ENCODE assay signal across 12 cellular contexts in the genomic region with DNA sequence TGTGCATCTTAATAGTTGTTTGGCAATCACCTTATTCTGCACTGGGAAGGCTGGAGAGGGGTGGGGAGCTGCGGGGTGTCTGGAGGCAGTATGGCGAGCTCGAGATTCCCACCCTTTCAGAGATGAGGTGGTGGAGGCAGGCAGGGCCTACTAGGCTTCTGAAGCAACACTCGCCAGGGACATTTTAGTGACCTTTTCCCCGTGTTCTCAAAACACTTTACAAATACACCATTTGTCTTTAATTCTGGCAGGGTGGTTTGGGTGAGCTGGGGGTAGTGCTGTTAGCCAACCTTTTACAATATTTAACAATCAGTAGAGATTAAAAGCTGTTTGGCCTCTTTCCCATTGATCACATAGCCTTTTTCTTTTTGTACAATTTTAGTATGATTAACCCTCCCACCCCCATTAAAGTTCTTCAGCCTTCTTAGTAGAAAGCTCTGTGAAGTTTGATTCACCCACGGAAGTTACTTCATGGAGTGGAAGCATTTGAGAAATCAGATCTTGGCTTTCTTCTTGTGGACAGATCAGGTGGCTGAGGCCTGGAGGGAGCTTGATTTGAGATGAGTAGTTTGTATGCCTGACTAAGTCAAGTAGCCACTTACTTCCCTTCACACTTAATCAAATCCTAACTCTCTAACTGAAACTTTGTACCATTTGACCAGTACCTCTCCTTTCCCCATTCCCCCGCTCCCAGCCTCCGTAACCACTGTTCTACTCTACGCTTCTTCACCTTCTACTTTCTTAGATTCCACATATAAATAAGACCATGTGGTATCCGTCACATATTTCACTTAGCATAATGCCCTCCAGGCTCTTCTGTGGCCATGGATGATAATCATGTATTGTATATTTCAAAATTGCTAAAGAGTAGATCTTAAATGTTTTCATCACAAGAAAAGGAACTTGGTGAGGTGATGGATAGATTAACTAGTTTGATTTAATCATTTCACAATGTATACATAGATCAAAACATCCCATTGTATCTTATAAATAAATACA. TPM values are rescaled to one million over a fixed set of nuclear protein-coding genes. Genes with fewer than 3 reads are reported as not detected.
A peak's percentile ranks its signal among the peaks of the same experiment; 100 is the strongest.
DNase-seq lines count a peak whose midpoint lies in the region; ATAC-seq and TF ChIP-seq lines count a peak whose summit lies in the region.
"Had no signal": no experiment of that assay in that cellular context is flagged by ENCODE, and none has a peak within 500 bp of the region (broad histone marks: within the 10 kb centered on the region; RNA-seq: fewer than 3 reads in every experiment).

No MANE protein-coding gene starts in this region.

- CTCF ChIA-PET in CD4-positive, alpha-beta memory T cell (lab: Charles Lee; ENCODE audit: partially characterized antibody): interaction anchor here (1.8 to 2.4 kb wide), 2 partner anchors 12 to 43 kb away, joined by 4 to 7 read pairs; no protein-coding TSS in a partner anchor
- CTCF ChIA-PET in HEK293 (lab: Yijun Ruan, JAX): interaction anchor here (0.7 kb wide), 1 partner anchor 43 kb away, joined by 3 read pairs; no protein-coding TSS in a partner anchor

- peaks cover 82% of the 10 kb centered on the region for H3K4me1 ChIP-seq in CD4-positive, alpha-beta memory T cell (ENCODE audit: insufficient read depth, low read length)
- H3K4me1 ChIP-seq in HEK293 (ENCODE audit: control insufficient read depth, insufficient read depth, low read length) (peaks cover 10% of the 10 kb centered on the region; the same call in 1 of the 2 replicates), adipocyte (ENCODE audit: control insufficient read depth, insufficient read depth, low read length) (peaks cover 30% of the 10 kb centered on the region)

- intact Hi-C loops in CD4-positive, alpha-beta memory T cell (cut with micrococcal nuclease): no loop called here

- no peak for DNase-seq in CD4-positive, alpha-beta memory T cell
- DNase-seq in adipocyte (ENCODE audit: low read depth): peak; percentile 16
- DNase-seq in memory B cell (ENCODE audit: low spot score in 2 of 2): no peak
- DNase-seq in GM19240 (ENCODE audit: insufficient read length, low spot score): no peak
- no peak for DNase-seq in stimulated activated CD4-positive, alpha-beta T cell treated with anti-CD3 and anti-CD28 coated beads, Interleukin-2, amount 100 ng/mL, for 24 hours
- no peak for DNase-seq in 8988T
- DNase-seq: brain microvascular endothelial cell, midbrain, NCI-H2107 had no signal

- no peak for TF ChIP-seq CTCF in HEK293 (tag by site-specific recombination; IDR thresholded peaks at IDR 0.05)

- H3K9me3 ChIP-seq in CD4-positive, alpha-beta memory T cell (ENCODE audit: control insufficient read depth in 1 of 2, low read length in 2 of 2): no peaks in the 10 kb centered on the region
- H3K9me3 ChIP-seq in HEK293 (ENCODE audit: control insufficient read depth, insufficient read depth, low read depth, low read length): no peaks in the 10 kb centered on the region
- no peaks in the 10 kb centered on the region for H3K9me3 ChIP-seq in adipocyte (ENCODE audit: control insufficient read depth, low read length)

- H3K36me3 Mint-ChIP-seq in CD4-positive, alpha-beta memory T cell: peaks cover 16 to 24% of the 10 kb centered on the region in 2 donors
- peaks cover 21% of the 10 kb centered on the region for H3K36me3 Mint-ChIP-seq in memory B cell

- H3K27ac Mint-ChIP-seq in CD4-positive, alpha-beta memory T cell: peak overlapping the region in 6 of 7 donors; percentile 26 to 80 (median 58)
- peak overlapping the region; percentile 94 for H3K27ac Mint-ChIP-seq in memory B cell

- POLR2A ChIA-PET in CD4-positive, alpha-beta memory T cell (lab: Charles Lee; ENCODE audit: partially characterized antibody): interaction anchor here (1.2 kb wide), 1 partner anchor 40 kb away, joined by 4 read pairs; no protein-coding TSS in a partner anchor
- POLR2A ChIA-PET in HEK293 (lab: Yijun Ruan, JAX): no interaction called here

- no peaks in the 10 kb centered on the region for H3K27me3 ChIP-seq in CD4-positive, alpha-beta memory T cell (ENCODE audit: insufficient read depth, low read length)
- H3K27me3 ChIP-seq in adipocyte (replicated peaks; ENCODE audit: control insufficient read depth, insufficient read depth, low read length): no peaks in the 10 kb centered on the region
- H3K27me3 ChIP-seq: brain microvascular endothelial cell had no signal

- H3K4me3 Mint-ChIP-seq in CD4-positive, alpha-beta memory T cell: peak overlapping the region in 6 of 8 donors; percentile 3 to 65 (median 48)
- H3K4me3 Mint-ChIP-seq in memory B cell: peak overlapping the region; percentile 49

- no peaks in the 10 kb centered on the region for H3K36me3 ChIP-seq in CD4-positive, alpha-beta memory T cell (ENCODE audit: insufficient read depth, low read length)
- H3K36me3 ChIP-seq in HEK293 (ENCODE audit: control insufficient read depth in 2 of 2, insufficient read depth in 1 of 2, low read length in 2 of 2): peaks cover 0 to 3% of the 10 kb centered on the region in 2 experiments; a peak in 1 of 3 replicates
- H3K36me3 ChIP-seq in adipocyte (ENCODE audit: control insufficient read depth, insufficient read depth, low read length, severe bottlenecking): no peaks in the 10 kb centered on the region
- H3K36me3 ChIP-seq: brain microvascular endothelial cell had no signal

- H3K27me3 Mint-ChIP-seq in CD4-positive, alpha-beta memory T cell: no peaks in the 10 kb centered on the region
- no peaks in the 10 kb centered on the region for H3K27me3 Mint-ChIP-seq in memory B cell

- ATAC-seq in memory B cell (ENCODE audit: low read depth): no peak
- ATAC-seq in GM21576 (IDR thresholded peaks at IDR 0.05; ENCODE audit: unreplicated experiment): no peak

- peaks cover 58 to 90% (median 70%) of the 10 kb centered on the region in 4 donors for H3K4me1 Mint-ChIP-seq in CD4-positive, alpha-beta memory T cell
- peaks cover 58% of the 10 kb centered on the region for H3K4me1 Mint-ChIP-seq in memory B cell

- no peak overlapping the region for H3K9ac ChIP-seq in adipocyte (ENCODE audit: low read length)

- H3K27ac ChIP-seq in CD4-positive, alpha-beta memory T cell (ENCODE audit: low read depth, low read length): no peak overlapping the region
- no peak overlapping the region for H3K27ac ChIP-seq in HEK293 (ENCODE audit: extremely low read depth, low read depth, low read length)
- H3K27ac ChIP-seq: brain microvascular endothelial cell had no signal

- H3K4me3 ChIP-seq in CD4-positive, alpha-beta memory T cell (ENCODE audit: low read length in 2 of 2): no peak overlapping the region
- no peak overlapping the region for H3K4me3 ChIP-seq in HEK293 (ENCODE audit: low read depth, low read length)
- no peak overlapping the region for H3K4me3 ChIP-seq in adipocyte (ENCODE audit: low read length)
- H3K4me3 ChIP-seq: smooth muscle cell had no signal

- no peaks in the 10 kb centered on the region for H3K9me3 Mint-ChIP-seq in CD4-positive, alpha-beta memory T cell
- no peaks in the 10 kb centered on the region for H3K9me3 Mint-ChIP-seq in memory B cell

TF ChIP-seq in HEK293, 187 proteins besides CTCF, POLR2A, EP300 and RAD21 (continues in another document):
- TF ChIP-seq RBAK (tag by site-specific recombination; IDR thresholded peaks at IDR 0.05) (no peak), ZNF416 (tag by site-specific recombination; IDR thresholded peaks at IDR 0.05) (no peak), SP7 (tag by site-specific recombination; IDR thresholded peaks at IDR 0.05) (no peak), ZNF660 (tag by site-specific recombination; IDR thresholded peaks at IDR 0.05) (no peak), ZNF341 (tag by site-specific recombination; IDR thresholded peaks at IDR 0.05; ENCODE audit: low read depth) (no peak), ZNF600 (tag by site-specific recombination; IDR thresholded peaks at IDR 0.05) (no peak), TRIM28 (IDR thresholded peaks at IDR 0.05; ENCODE audit: borderline replicate concordance, low read length) (no peak)
- TF ChIP-seq, protein P1, sequence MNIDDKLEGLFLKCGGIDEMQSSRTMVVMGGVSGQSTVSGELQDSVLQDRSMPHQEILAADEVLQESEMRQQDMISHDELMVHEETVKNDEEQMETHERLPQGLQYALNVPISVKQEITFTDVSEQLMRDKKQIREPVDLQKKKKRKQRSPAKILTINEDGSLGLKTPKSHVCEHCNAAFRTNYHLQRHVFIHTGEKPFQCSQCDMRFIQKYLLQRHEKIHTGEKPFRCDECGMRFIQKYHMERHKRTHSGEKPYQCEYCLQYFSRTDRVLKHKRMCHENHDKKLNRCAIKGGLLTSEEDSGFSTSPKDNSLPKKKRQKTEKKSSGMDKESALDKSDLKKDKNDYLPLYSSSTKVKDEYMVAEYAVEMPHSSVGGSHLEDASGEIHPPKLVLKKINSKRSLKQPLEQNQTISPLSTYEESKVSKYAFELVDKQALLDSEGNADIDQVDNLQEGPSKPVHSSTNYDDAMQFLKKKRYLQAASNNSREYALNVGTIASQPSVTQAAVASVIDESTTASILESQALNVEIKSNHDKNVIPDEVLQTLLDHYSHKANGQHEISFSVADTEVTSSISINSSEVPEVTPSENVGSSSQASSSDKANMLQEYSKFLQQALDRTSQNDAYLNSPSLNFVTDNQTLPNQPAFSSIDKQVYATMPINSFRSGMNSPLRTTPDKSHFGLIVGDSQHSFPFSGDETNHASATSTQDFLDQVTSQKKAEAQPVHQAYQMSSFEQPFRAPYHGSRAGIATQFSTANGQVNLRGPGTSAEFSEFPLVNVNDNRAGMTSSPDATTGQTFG (tag by site-specific recombination; IDR thresholded peaks at IDR 0.05; ENCODE audit: borderline replicate concordance): no peak
- TF ChIP-seq, protein P2, sequence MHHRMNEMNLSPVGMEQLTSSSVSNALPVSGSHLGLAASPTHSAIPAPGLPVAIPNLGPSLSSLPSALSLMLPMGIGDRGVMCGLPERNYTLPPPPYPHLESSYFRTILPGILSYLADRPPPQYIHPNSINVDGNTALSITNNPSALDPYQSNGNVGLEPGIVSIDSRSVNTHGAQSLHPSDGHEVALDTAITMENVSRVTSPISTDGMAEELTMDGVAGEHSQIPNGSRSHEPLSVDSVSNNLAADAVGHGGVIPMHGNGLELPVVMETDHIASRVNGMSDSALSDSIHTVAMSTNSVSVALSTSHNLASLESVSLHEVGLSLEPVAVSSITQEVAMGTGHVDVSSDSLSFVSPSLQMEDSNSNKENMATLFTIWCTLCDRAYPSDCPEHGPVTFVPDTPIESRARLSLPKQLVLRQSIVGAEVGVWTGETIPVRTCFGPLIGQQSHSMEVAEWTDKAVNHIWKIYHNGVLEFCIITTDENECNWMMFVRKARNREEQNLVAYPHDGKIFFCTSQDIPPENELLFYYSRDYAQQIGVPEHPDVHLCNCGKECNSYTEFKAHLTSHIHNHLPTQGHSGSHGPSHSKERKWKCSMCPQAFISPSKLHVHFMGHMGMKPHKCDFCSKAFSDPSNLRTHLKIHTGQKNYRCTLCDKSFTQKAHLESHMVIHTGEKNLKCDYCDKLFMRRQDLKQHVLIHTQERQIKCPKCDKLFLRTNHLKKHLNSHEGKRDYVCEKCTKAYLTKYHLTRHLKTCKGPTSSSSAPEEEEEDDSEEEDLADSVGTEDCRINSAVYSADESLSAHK (tag by site-specific recombination; IDR thresholded peaks at IDR 0.05): no peak

RNA-seq across cellular contexts. Expression of gene TRAF3, which starts 41.0 kb away (rescaled TPM):
- total RNA-seq in CD4-positive, alpha-beta memory T cell: 10 to 100 TPM; 43.4 to 44.8 TPM
- polyA plus RNA-seq in CD4-positive, alpha-beta memory T cell: 10 to 100 TPM; 14.9 to 21.0 TPM
